In the genomic region with DNA sequence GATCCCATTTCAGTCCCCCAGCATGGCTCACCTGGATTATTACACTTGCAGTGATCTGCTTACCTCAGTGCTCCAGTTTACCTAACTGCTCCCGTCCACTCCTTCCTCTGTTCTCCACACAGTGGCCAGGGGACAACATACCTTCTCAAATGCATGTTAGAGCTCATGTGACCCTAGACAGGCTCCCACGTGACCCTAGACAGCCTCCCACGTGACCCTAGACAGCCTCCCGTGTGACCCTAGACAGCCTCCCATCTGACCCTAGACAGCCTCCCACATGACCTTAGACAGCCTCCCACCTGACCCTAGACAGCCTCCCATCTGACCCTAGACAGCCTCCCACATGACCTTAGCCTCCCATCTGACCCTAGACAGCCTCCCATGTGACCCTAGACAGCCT, we compare ENCODE assay signal across 10 cellular contexts.
"Had no signal": no experiment of that assay in that cellular context is flagged by ENCODE, and none has a peak within 500 bp of the region (broad histone marks: within the 10 kb centered on the region; RNA-seq: fewer than 3 reads in every experiment).

No MANE protein-coding gene starts in this region.

- H3K36me3 ChIP-seq: HAP-1 had no signal

- H3K27ac ChIP-seq: GM23248, HL-60, KMS-11 had no signal

- ATAC-seq: HCT116 had no signal

- DNase-seq: GM23248, GOT3, H7, HFFc6, IMR-90, KBM-7 had no signal

- H3K4me2 ChIP-seq: KMS-11 had no signal

- H3K9ac ChIP-seq: GM23248, KMS-11 had no signal

- H3K4me1 ChIP-seq: HAP-1 had no signal

- H2AFZ ChIP-seq: GM23248 had no signal

- H3K4me3 ChIP-seq: GM23248, HAP-1 had no signal

- H3K9me3 ChIP-seq: HAP-1 had no signal
